26 cellular contexts compared by ENCODE assay signal in the genomic region with DNA sequence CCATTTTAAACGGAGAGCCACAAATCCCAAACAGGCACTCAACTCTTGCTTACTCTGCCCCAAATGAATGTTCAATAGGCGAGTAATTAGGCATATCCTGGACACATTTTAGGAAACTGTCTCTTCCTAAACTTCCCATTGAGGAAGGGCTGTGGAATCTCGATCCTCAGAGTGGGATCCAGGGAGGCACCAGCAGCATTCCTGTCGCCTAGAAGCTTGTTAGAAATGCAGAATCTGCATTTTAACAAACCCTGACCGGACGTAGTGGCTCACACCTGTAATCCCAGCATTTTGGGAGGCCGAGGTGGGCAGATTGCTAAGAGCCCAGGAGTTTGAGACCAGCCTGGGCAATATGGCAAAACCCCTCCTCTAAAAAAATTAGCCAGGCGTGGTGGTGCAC.
"Had no signal": no experiment of that assay in that cellular context is flagged by ENCODE, and none has a peak within 500 bp of the region (broad histone marks: within the 10 kb centered on the region; RNA-seq: fewer than 3 reads in every experiment).

No MANE protein-coding gene starts in this region.

- H3K27ac ChIP-seq: adrenal gland, body of pancreas, colonic mucosa had no signal

- FAIRE-seq: frontal cortex had no signal

- H3K4me1 ChIP-seq: adrenal gland, body of pancreas, colonic mucosa had no signal

- H3K4me3 ChIP-seq: adrenal gland, body of pancreas, colonic mucosa had no signal

- H3K9me3 ChIP-seq: adrenal gland, body of pancreas, colonic mucosa had no signal

- H3K27me3 ChIP-seq: adrenal gland, body of pancreas, colonic mucosa had no signal

- DNase-seq: activated CD4-positive, alpha-beta memory T cell treated with anti-CD3 and anti-CD28 coated beads for 36 hours; activated CD4-positive, alpha-beta T cell treated with anti-CD3 and anti-CD28 coated beads for 36 hours; activated CD4-positive, alpha-beta T cell treated with anti-CD3 and anti-CD28 coated beads, Interleukin-2, amount 10 ng/mL, durations not matched to agents 24 days and 14 days; activated CD4-positive, CD25-positive, alpha-beta regulatory T cell; activated CD4-positive, CD25-positive, alpha-beta regulatory T cell treated with anti-CD3 and anti-CD28 coated beads, Interleukin-2, amount 50 U/mL, for 72 hours; activated CD8-positive, alpha-beta memory T cell treated with anti-CD3 and anti-CD28 coated beads, Interleukin-2, amount 10 ng/mL, durations not matched to agents 7 days and 5 days; activated CD8-positive, alpha-beta memory T cell treated with anti-CD3 and anti-CD28 coated beads, Interleukin-2, amount 50 U/mL, for 4 hours; activated CD8-positive, alpha-beta T cell treated with anti-CD3 and anti-CD28 coated beads, Interleukin-2, amount 10 ng/mL, durations not matched to agents 7 days and 5 days; activated effector memory CD4-positive, alpha-beta T cell treated with anti-CD3 and anti-CD28 coated beads, Interleukin-2, amount 50 U/mL, for 16 hours; activated naive CD4-positive, alpha-beta T cell treated with anti-CD3 and anti-CD28 coated beads for 36 hours; activated naive CD8-positive, alpha-beta T cell treated with anti-CD3 and anti-CD28 coated beads for 36 hours; activated naive CD8-positive, alpha-beta T cell treated with anti-CD3 and anti-CD28 coated beads, Interleukin-2, amount 50 U/mL, for 24 hours; activated T-cell treated with anti-CD3 and anti-CD28 coated beads, Interleukin-2, amount 50 U/mL, for 1 hour; activated T-cell treated with anti-CD3 and anti-CD28 coated beads, Interleukin-2, amount 50 U/mL, for 48 hours; adrenal gland; amygdala; aorta; body of pancreas; caudate nucleus; cerebellar nuclear complex; colonic mucosa; effector CD8-positive, alpha-beta T cell; foreskin fibroblast; T-helper 2 cell had no signal

- ATAC-seq: activated CD4-positive, alpha-beta T cell treated with anti-CD3 and anti-CD28 coated beads for 36 hours; activated CD8-positive, alpha-beta memory T cell treated with anti-CD3 and anti-CD28 coated beads, Interleukin-2, amount 10 ng/mL, durations not matched to agents 7 days and 5 days; activated CD8-positive, alpha-beta T cell treated with anti-CD3 and anti-CD28 coated beads, Interleukin-2, amount 10 ng/mL, durations not matched to agents 7 days and 5 days; activated naive CD8-positive, alpha-beta T cell treated with anti-CD3 and anti-CD28 coated beads, Interleukin-2, amount 50 U/mL, for 24 hours; body of pancreas; esophagus mucosa had no signal

- H3K36me3 ChIP-seq: adrenal gland, colonic mucosa had no signal
